In genomic region chrX:40283981-40284380, GRCh38 we compare ENCODE assay signal across 19 cellular contexts.
DNase-seq lines count a peak whose midpoint lies in the region; ATAC-seq and TF ChIP-seq lines count a peak whose summit lies in the region.
"Had no signal": no experiment of that assay in that cellular context is flagged by ENCODE, and none has a peak within 500 bp of the region (broad histone marks: within the 10 kb centered on the region; RNA-seq: fewer than 3 reads in every experiment).

No MANE protein-coding gene starts in this region.

- WGBS in adrenal gland, 4 donors: 16 to 63% (median 35%) methylated on average over 2 of the region's 2 CpGs
- 7 to 33% methylated on average over 2 of the region's 2 CpGs for WGBS in aorta, 2 donors

- H3K36me3 ChIP-seq in adrenal gland (replicated peaks in 1 of 2) (no peaks in the 10 kb centered on the region), aorta (ENCODE audit: control insufficient read depth in 1 of 2, insufficient read depth in 2 of 2, low read length in 1 of 2) (no peaks in the 10 kb centered on the region), upper lobe of right lung (no peaks in the 10 kb centered on the region)
- H3K36me3 ChIP-seq: BE2C; BLaER1 treated with 17β-estradiol and CSF1 and Interleukin-3, amounts not matched to agents 10 nM and 100 nM; HAP-1 had no signal

- TF ChIP-seq CTCF in adrenal gland (IDR thresholded peaks at IDR 0.05) (no peak), upper lobe of right lung (IDR thresholded peaks at IDR 0.05) (no peak)

- DNase-seq in left ventricle myocardium superior (no peak), Right ventricle myocardium inferior (ENCODE audit: missing footprints) (no peak), adrenal gland (peak in 3 of 7 donors; percentile 41 to 50 (median 43)), aorta (no peak), DMS53 (lab: John Stamatoyannopoulos, UW) (no peak), upper lobe of right lung (no peak)
- DNase-seq: 8988T; ACHN; AML-193; BE2C; CD4-positive, alpha-beta T cell; CD8-positive, alpha-beta memory T cell; DMS 273 treated with DMSO at 0.1 percent for 48 hours; DMS79 treated with DMSO at 0.1 percent for 48 hours; GF-D8; GOT3 had no signal

- ATAC-seq in left ventricle myocardium superior (peak; percentile 31), Right ventricle myocardium inferior (no peak), aorta (ENCODE audit: low FRiP score) (peak; percentile 67), upper lobe of right lung (no peak)
- ATAC-seq: A549 had no signal

- H3K4me3 ChIP-seq in adrenal gland (no peak overlapping the region), aorta (ENCODE audit: low read length in 2 of 2) (no peak overlapping the region), upper lobe of right lung (no peak overlapping the region)
- H3K4me3 ChIP-seq: A549; BLaER1 treated with 17β-estradiol and CSF1 and Interleukin-3, amounts not matched to agents 10 nM and 100 nM; HAP-1 had no signal

- peaks cover 0 to 4% of the 10 kb centered on the region in 2 donors for H3K4me1 ChIP-seq in adrenal gland (replicated peaks in 1 of 2)
- peaks cover 0 to 2% of the 10 kb centered on the region in 2 donors for H3K4me1 ChIP-seq in aorta (ENCODE audit: control insufficient read depth in 1 of 2, insufficient read depth in 2 of 2, low read length in 2 of 2)
- no peaks in the 10 kb centered on the region for H3K4me1 ChIP-seq in upper lobe of right lung
- H3K4me1 ChIP-seq: A549, BE2C, HAP-1 had no signal

- TF ChIP-seq POLR2A in adrenal gland (IDR thresholded peaks at IDR 0.05): no peak

- H3K27me3 ChIP-seq in adrenal gland (peaks cover 2% of the 10 kb centered on the region), aorta (ENCODE audit: control insufficient read depth in 1 of 2, insufficient read depth in 2 of 2, low read length in 1 of 2) (no peaks in the 10 kb centered on the region), upper lobe of right lung (no peaks in the 10 kb centered on the region)
- H3K27me3 ChIP-seq: BE2C had no signal

- intact Hi-C loops in left ventricle myocardium superior (cut with micrococcal nuclease) (no loop called here), Right ventricle myocardium inferior (cut with DNase I) (no loop called here), adrenal gland (cut with DNase I) (no loop called here), aorta (cut with DNase I) (loop anchor here in 1 of 2 donors (10.0 kb wide), 1 partner anchor 181 kb away; no protein-coding TSS in a partner anchor), upper lobe of right lung (cut with DNase I) (no loop called here)

- H3K27ac ChIP-seq in adrenal gland (peak overlapping the region in 4 of 5 donors; percentile 62 to 74 (median 68)), aorta (ENCODE audit: low read depth in 1 of 2, low read length in 2 of 2) (no peak overlapping the region), upper lobe of right lung (no peak overlapping the region)
- H3K27ac ChIP-seq: A549; BLaER1 treated with 17β-estradiol and CSF1 and Interleukin-3, amounts not matched to agents 10 nM and 100 nM had no signal

- peaks cover 0 to 6% (median 0%) of the 10 kb centered on the region in 3 donors for H3K9me3 ChIP-seq in adrenal gland (replicated peaks in 1 of 3)
- H3K9me3 ChIP-seq in aorta (ENCODE audit: control insufficient read depth, low read length): no peaks in the 10 kb centered on the region
- no peaks in the 10 kb centered on the region for H3K9me3 ChIP-seq in upper lobe of right lung
- H3K9me3 ChIP-seq: BE2C, HAP-1 had no signal

Comparison
In these comparisons a context has a peak if more than half of its experiments do, and no peak if none do; other contexts are left out.
1. ATAC-seq: peak in left ventricle myocardium superior (single experiment) and aorta (single experiment); none in Right ventricle myocardium inferior (single experiment) and upper lobe of right lung (single experiment).
2. H3K27ac ChIP-seq: peak in adrenal gland (4 of 5); none in aorta (0 of 2) and upper lobe of right lung (single experiment).